Comparison of ENCODE assay signal across 37 cellular contexts in the genomic region with DNA sequence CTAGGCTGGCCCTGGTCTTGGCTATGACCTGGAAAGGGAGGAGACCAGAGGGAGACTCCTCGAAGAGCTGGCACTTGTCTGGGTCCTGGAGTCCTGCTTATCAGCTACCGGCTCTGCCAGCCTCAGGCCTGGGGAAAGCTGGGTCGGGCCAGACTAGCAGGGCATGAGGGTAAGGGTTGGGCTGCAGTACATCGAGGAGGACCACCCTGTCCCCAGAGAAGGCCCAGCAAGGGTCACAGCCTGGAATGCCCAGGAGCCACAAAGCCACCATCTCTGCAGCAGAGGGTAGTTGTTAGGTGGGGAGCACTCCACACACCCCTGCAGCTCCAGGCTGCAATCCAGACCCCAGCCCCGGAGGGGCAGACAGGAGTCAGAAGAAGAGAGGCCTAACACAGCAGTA. TPM values are rescaled to one million over a fixed set of nuclear protein-coding genes. Genes with fewer than 3 reads are reported as not detected.
"Had no signal": no experiment of that assay in that cellular context is flagged by ENCODE, and none has a peak within 500 bp of the region (broad histone marks: within the 10 kb centered on the region; RNA-seq: fewer than 3 reads in every experiment).

No MANE protein-coding gene starts in this region.

- H3K9me3 ChIP-seq: adrenal gland, body of pancreas, breast epithelium had no signal

- H3K9me3 Mint-ChIP-seq: activated B cell treated with CpG ODN at 0.5 μM for 24 hours; activated CD4-positive, alpha-beta memory T cell treated with anti-CD3 and anti-CD28 coated beads for 36 hours; activated CD4-positive, alpha-beta T cell treated with anti-CD3 and anti-CD28 coated beads, Interleukin-2, amount 10 ng/mL, durations not matched to agents 24 days and 14 days; activated CD8-positive, alpha-beta T cell treated with anti-CD3 and anti-CD28 coated beads for 36 hours; activated naive CD4-positive, alpha-beta T cell treated with anti-CD3 and anti-CD28 coated beads for 36 hours; activated naive CD4-positive, alpha-beta T cell treated with anti-CD3 and anti-CD28 coated beads, Interleukin-2, amount 50 U/mL, for 72 hours; activated naive CD8-positive, alpha-beta T cell treated with anti-CD3 and anti-CD28 coated beads for 36 hours; activated T-cell treated with anti-CD3 and anti-CD28 coated beads, Interleukin-2, amount 50 U/mL, for 4 hours; activated T-cell treated with anti-CD3 and anti-CD28 coated beads, Interleukin-2, amount 50 U/mL, for 72 hours; activated T-helper 1 cell treated with anti-CD3 and anti-CD28 coated beads, Interleukin-12 subunit alpha, Interleukin-12 subunit beta, Interleukin-2, Interleukin-4 antibody, amounts not matched to agents 30 ng/mL and 10 ng/mL and 1 ng/mL, durations not matched to agents 14 hours and 24 hours and 36 hours; activated T-helper 17 cell treated with anti-CD3 and anti-CD28 coated beads, Interleukin-2, amount 50 U/mL, for 72 hours; T-cell; T-helper 2 cell treated with Interferon-gamma antibody and Interleukin-4, amounts not matched to agents 5 μg/mL and 100 μg/mL, for 36 hours had no signal

- DNase-seq: activated B cell treated with CpG ODN at 0.5 μM for 24 hours; activated CD4-positive, alpha-beta memory T cell treated with anti-CD3 and anti-CD28 coated beads for 36 hours; activated CD4-positive, alpha-beta T cell treated with anti-CD3 and anti-CD28 coated beads for 4 hours; activated CD4-positive, alpha-beta T cell treated with anti-CD3 and anti-CD28 coated beads, Interleukin-2, amount 10 ng/mL, durations not matched to agents 24 days and 14 days; activated CD4-positive, alpha-beta T cell treated with anti-CD3 and anti-CD28 coated beads, Interleukin-2, amount 50 U/mL, for 1 hour; activated CD4-positive, alpha-beta T cell treated with anti-CD3 and anti-CD28 coated beads, Interleukin-2, amount 50 U/mL, for 4 hours; activated CD4-positive, CD25-positive, alpha-beta regulatory T cell treated with anti-CD3 and anti-CD28 coated beads, Interleukin-2, amount 50 U/mL, for 72 hours; activated CD8-positive, alpha-beta memory T cell treated with anti-CD3 and anti-CD28 coated beads, Interleukin-2, amount 50 U/mL, for 4 hours; activated CD8-positive, alpha-beta T cell treated with anti-CD3 and anti-CD28 coated beads for 36 hours; activated effector memory CD4-positive, alpha-beta T cell treated with anti-CD3 and anti-CD28 coated beads, Interleukin-2, amount 50 U/mL, for 16 hours; activated gamma-delta T cell treated with Interleukin-2 at 50 U/mL for 16 hours; activated naive CD4-positive, alpha-beta T cell; activated naive CD4-positive, alpha-beta T cell treated with anti-CD3 and anti-CD28 coated beads for 36 hours; activated naive CD4-positive, alpha-beta T cell treated with anti-CD3 and anti-CD28 coated beads, Interleukin-2, amount 50 U/mL, for 16 hours; activated naive CD8-positive, alpha-beta T cell treated with anti-CD3 and anti-CD28 coated beads for 36 hours; activated T-cell treated with anti-CD3 and anti-CD28 coated beads for 4 hours; activated T-cell treated with anti-CD3 and anti-CD28 coated beads, Interleukin-2, amount 50 U/mL, for 1 hour; activated T-cell treated with anti-CD3 and anti-CD28 coated beads, Interleukin-2, amount 50 U/mL, for 4 hours; activated T-cell treated with anti-CD3 and anti-CD28 coated beads, Interleukin-2, amount 50 U/mL, for 72 hours; adrenal gland; amniotic stem cell; aorta; body of pancreas; brain microvascular endothelial cell; central memory CD4-positive, alpha-beta T cell; T-cell; T-helper 2 cell; T-helper 9 cell had no signal

- ATAC-seq: activated CD8-positive, alpha-beta T cell treated with anti-CD3 and anti-CD28 coated beads for 36 hours; activated naive CD4-positive, alpha-beta T cell treated with anti-CD3 and anti-CD28 coated beads, Interleukin-2, amount 50 U/mL, for 72 hours; activated T-cell treated with anti-CD3 and anti-CD28 coated beads, Interleukin-2, amount 50 U/mL, for 4 hours; activated T-cell treated with anti-CD3 and anti-CD28 coated beads, Interleukin-2, amount 50 U/mL, for 72 hours; activated T-helper 17 cell treated with anti-CD3 and anti-CD28 coated beads, Interleukin-2, amount 50 U/mL, for 72 hours; body of pancreas; T-cell had no signal

- H3K36me3 Mint-ChIP-seq: activated CD4-positive, alpha-beta memory T cell treated with anti-CD3 and anti-CD28 coated beads for 36 hours; activated naive CD4-positive, alpha-beta T cell treated with anti-CD3 and anti-CD28 coated beads, Interleukin-2, amount 50 U/mL, for 72 hours; activated naive CD8-positive, alpha-beta T cell treated with anti-CD3 and anti-CD28 coated beads for 36 hours; T-cell had no signal

- H3K4me1 Mint-ChIP-seq: activated B cell treated with CpG ODN at 0.5 μM for 24 hours; activated CD4-positive, alpha-beta T cell treated with anti-CD3 and anti-CD28 coated beads, Interleukin-2, amount 10 ng/mL, durations not matched to agents 24 days and 14 days; activated naive CD8-positive, alpha-beta T cell treated with anti-CD3 and anti-CD28 coated beads for 36 hours; activated T-helper 17 cell treated with anti-CD3 and anti-CD28 coated beads, Interleukin-2, amount 50 U/mL, for 72 hours; T-cell had no signal

- H3K4me3 Mint-ChIP-seq: activated B cell treated with CpG ODN at 0.5 μM for 24 hours; activated CD4-positive, alpha-beta memory T cell treated with anti-CD3 and anti-CD28 coated beads for 36 hours; activated CD4-positive, alpha-beta T cell treated with anti-CD3 and anti-CD28 coated beads, Interleukin-2, amount 10 ng/mL, durations not matched to agents 24 days and 14 days; activated CD8-positive, alpha-beta T cell treated with anti-CD3 and anti-CD28 coated beads for 36 hours; activated naive CD4-positive, alpha-beta T cell treated with anti-CD3 and anti-CD28 coated beads for 36 hours; activated naive CD8-positive, alpha-beta T cell treated with anti-CD3 and anti-CD28 coated beads for 36 hours; activated T-cell treated with anti-CD3 and anti-CD28 coated beads, Interleukin-2, amount 50 U/mL, for 4 hours; activated T-cell treated with anti-CD3 and anti-CD28 coated beads, Interleukin-2, amount 50 U/mL, for 72 hours; activated T-helper 1 cell treated with anti-CD3 and anti-CD28 coated beads, Interleukin-12 subunit alpha, Interleukin-12 subunit beta, Interleukin-2, Interleukin-4 antibody, amounts not matched to agents 30 ng/mL and 10 ng/mL and 1 ng/mL, durations not matched to agents 14 hours and 24 hours and 36 hours; activated T-helper 17 cell treated with anti-CD3 and anti-CD28 coated beads, Interleukin-2, amount 50 U/mL, for 72 hours; T-cell; T-helper 2 cell treated with Interferon-gamma antibody and Interleukin-4, amounts not matched to agents 5 μg/mL and 100 μg/mL, for 36 hours had no signal

- H3K27ac Mint-ChIP-seq: activated B cell treated with CpG ODN at 0.5 μM for 24 hours; activated CD4-positive, alpha-beta memory T cell treated with anti-CD3 and anti-CD28 coated beads for 36 hours; activated CD4-positive, alpha-beta T cell treated with anti-CD3 and anti-CD28 coated beads, Interleukin-2, amount 10 ng/mL, durations not matched to agents 24 days and 14 days; activated CD8-positive, alpha-beta T cell treated with anti-CD3 and anti-CD28 coated beads for 36 hours; activated naive CD4-positive, alpha-beta T cell treated with anti-CD3 and anti-CD28 coated beads for 36 hours; activated naive CD4-positive, alpha-beta T cell treated with anti-CD3 and anti-CD28 coated beads, Interleukin-2, amount 50 U/mL, for 72 hours; activated naive CD8-positive, alpha-beta T cell treated with anti-CD3 and anti-CD28 coated beads for 36 hours; activated T-cell treated with anti-CD3 and anti-CD28 coated beads, Interleukin-2, amount 50 U/mL, for 72 hours; activated T-helper 1 cell treated with anti-CD3 and anti-CD28 coated beads, Interleukin-12 subunit alpha, Interleukin-12 subunit beta, Interleukin-2, Interleukin-4 antibody, amounts not matched to agents 30 ng/mL and 10 ng/mL and 1 ng/mL, durations not matched to agents 14 hours and 24 hours and 36 hours; activated T-helper 17 cell treated with anti-CD3 and anti-CD28 coated beads, Interleukin-2, amount 50 U/mL, for 72 hours; T-cell; T-helper 2 cell treated with Interferon-gamma antibody and Interleukin-4, amounts not matched to agents 5 μg/mL and 100 μg/mL, for 36 hours had no signal

RNA-seq across cellular contexts. Expression of gene SLC6A2, which starts 54.0 kb away (rescaled TPM):
- total RNA-seq: activated B cell treated with CpG ODN at 0.5 μM for 24 hours; activated CD4-positive, alpha-beta memory T cell treated with anti-CD3 and anti-CD28 coated beads for 36 hours; activated CD4-positive, alpha-beta T cell treated with anti-CD3 and anti-CD28 coated beads, Interleukin-2, amount 10 ng/mL, durations not matched to agents 24 days and 14 days; activated CD8-positive, alpha-beta memory T cell treated with anti-CD3 and anti-CD28 coated beads for 36 hours; activated CD8-positive, alpha-beta T cell treated with anti-CD3 and anti-CD28 coated beads for 36 hours; activated naive CD4-positive, alpha-beta T cell treated with anti-CD3 and anti-CD28 coated beads for 36 hours; activated naive CD4-positive, alpha-beta T cell treated with anti-CD3 and anti-CD28 coated beads, Interleukin-2, amount 50 U/mL, for 72 hours; activated naive CD8-positive, alpha-beta T cell treated with anti-CD3 and anti-CD28 coated beads for 36 hours; activated T-cell treated with anti-CD3 and anti-CD28 coated beads, Interleukin-2, amount 50 U/mL, for 4 hours; activated T-cell treated with anti-CD3 and anti-CD28 coated beads, Interleukin-2, amount 50 U/mL, for 72 hours; activated T-helper 1 cell treated with anti-CD3 and anti-CD28 coated beads, Interleukin-12 subunit alpha, Interleukin-12 subunit beta, Interleukin-2, Interleukin-4 antibody, amounts not matched to agents 30 ng/mL and 10 ng/mL and 1 ng/mL, durations not matched to agents 14 hours and 24 hours and 36 hours; activated T-helper 17 cell treated with anti-CD3 and anti-CD28 coated beads, Interleukin-2, amount 50 U/mL, for 72 hours; astrocyte; body of pancreas; cardiac septum; T-cell; T-helper 1 cell treated with Interleukin-12 subunit alpha and Interleukin-12 subunit beta and Interleukin-4 antibody, amounts not matched to agents 30 ng/mL and 1 ng/mL, for 36 hours had no signal
